ENCODE assay signal across 20 cellular contexts in the genomic region with DNA sequence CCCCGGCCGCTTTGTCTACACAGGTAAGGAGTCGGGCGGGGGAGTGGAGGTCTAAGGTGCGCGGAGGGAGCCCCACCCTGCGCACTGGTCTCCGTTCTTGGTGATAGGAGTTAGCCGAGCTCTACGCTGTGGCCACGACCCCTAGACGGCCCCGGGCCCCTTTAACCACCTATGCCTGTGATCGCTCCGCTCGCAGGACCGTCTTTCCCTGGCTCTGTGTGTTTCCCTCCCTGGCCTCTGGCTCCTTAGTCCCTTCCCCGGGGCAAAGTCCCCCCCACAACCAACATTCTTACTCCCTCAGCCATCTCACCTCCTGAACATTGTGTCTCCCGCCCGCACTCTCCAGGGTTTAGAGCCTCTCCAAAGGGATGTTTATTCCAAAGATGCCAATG. TPM values are rescaled to one million over a fixed set of nuclear protein-coding genes. Genes with fewer than 3 reads are reported as not detected.
DNase-seq lines count a peak whose midpoint lies in the region; ATAC-seq, FAIRE-seq and TF ChIP-seq lines count a peak whose summit lies in the region.
"Had no signal": no experiment of that assay in that cellular context is flagged by ENCODE, and none has a peak within 500 bp of the region (broad histone marks: within the 10 kb centered on the region; RNA-seq: fewer than 3 reads in every experiment).

No MANE protein-coding gene starts in this region.

- no peak for FAIRE-seq in D721Med (lab: Jason Lieb, UNC)
- FAIRE-seq: G401.6, GM12878 had no signal

- H3K9ac ChIP-seq in mucosa of stomach (ENCODE audit: low read length), result peak overlapping the region; percentile 17

- H3K27ac Mint-ChIP-seq in effector memory CD8-positive, alpha-beta T cell, result peak overlapping the region; percentile 4 to 33
- H3K27ac Mint-ChIP-seq: HFFc6; T-helper 1 cell treated with Interleukin-12 subunit alpha and Interleukin-12 subunit beta and Interleukin-4 antibody, amounts not matched to agents 30 μg/mL and 1 μg/mL, for 36 hours had no signal

- no peak overlapping the region for H3K4me3 ChIP-seq in mucosa of stomach (ENCODE audit: low read length)
- H3K4me3 ChIP-seq: cardiac muscle cell, GM12878 had no signal

- TF ChIP-seq CTCF in GM20000 (IDR thresholded peaks at IDR 0.05; ENCODE audit: extremely low read depth, missing control alignments) (no peak), D721Med (IDR thresholded peaks at IDR 0.05; ENCODE audit: insufficient read depth, missing control alignments) (no peak), foreskin keratinocyte (conservative IDR thresholded peaks at IDR 0.05) (no peak)

- peaks cover 23% of the 10 kb centered on the region for H3K27me3 ChIP-seq in mucosa of stomach (ENCODE audit: control insufficient read depth, insufficient read depth, low read length)
- peaks cover 95% of the 10 kb centered on the region for H3K27me3 ChIP-seq in foreskin keratinocyte

- peak; percentile 14 for DNase-seq in AG20443 (ENCODE audit: low spot score)
- peak; percentile 41 for DNase-seq in GM20000 (ENCODE audit: low spot score)
- DNase-seq in effector memory CD8-positive, alpha-beta T cell, result no peak
- no peak for DNase-seq in 8988T
- DNase-seq in midbrain (lab: John Stamatoyannopoulos, UW), result no peak
- DNase-seq in D721Med (ENCODE audit: insufficient read length, low spot score), result no peak
- DNase-seq in foreskin keratinocyte, result no peak
- DNase-seq: activated effector memory CD4-positive, alpha-beta T cell treated with Interleukin-2 at 50 U/mL for 16 hours; HFFc6; KG1; NCI-H1092; SHP77 treated with DMSO at 0.1 percent for 48 hours; stimulated activated naive CD8-positive, alpha-beta T cell treated with anti-CD3 and anti-CD28 coated beads, Interleukin-15, Interleukin-2, amounts not matched to agents 100 U/mL and 50 U/mL, for 24 hours had no signal

- H3K36me3 Mint-ChIP-seq in effector memory CD8-positive, alpha-beta T cell (ENCODE audit: insufficient read depth), result peaks cover 4% of the 10 kb centered on the region

- H3K27ac ChIP-seq in foreskin keratinocyte, result no peak overlapping the region
- H3K27ac ChIP-seq: adrenal gland, cardiac muscle cell, esophagus muscularis mucosa had no signal

- H3K9me3 ChIP-seq in mucosa of stomach (ENCODE audit: control insufficient read depth, low read length), result no peaks in the 10 kb centered on the region
- H3K9me3 ChIP-seq: adrenal gland, esophagus muscularis mucosa had no signal

- no peaks in the 10 kb centered on the region for H3K9me3 Mint-ChIP-seq in effector memory CD8-positive, alpha-beta T cell
- H3K9me3 Mint-ChIP-seq: HFFc6; T-helper 1 cell treated with Interleukin-12 subunit alpha and Interleukin-12 subunit beta and Interleukin-4 antibody, amounts not matched to agents 30 μg/mL and 1 μg/mL, for 36 hours had no signal

- H3K4me1 ChIP-seq in mucosa of stomach (ENCODE audit: control insufficient read depth, insufficient read depth, low read length) (peaks cover 31% of the 10 kb centered on the region), foreskin keratinocyte (peaks cover 7% of the 10 kb centered on the region)

- H3K27me3 Mint-ChIP-seq in effector memory CD8-positive, alpha-beta T cell, result peaks cover 0 to 8% of the 10 kb centered on the region in 2 donors

- peak overlapping the region in 1 of 2 donors; percentile 81 for H3K4me3 Mint-ChIP-seq in effector memory CD8-positive, alpha-beta T cell

- H3K36me3 ChIP-seq in mucosa of stomach (ENCODE audit: control insufficient read depth, insufficient read depth, low read length), result no peaks in the 10 kb centered on the region
- H3K36me3 ChIP-seq: adrenal gland, cardiac muscle cell, esophagus muscularis mucosa had no signal

- peaks cover 17 to 25% of the 10 kb centered on the region in 2 donors for H3K4me1 Mint-ChIP-seq in effector memory CD8-positive, alpha-beta T cell (ENCODE audit: low read depth in 2 of 2)

- ATAC-seq in effector memory CD8-positive, alpha-beta T cell (replicated peaks), result no peak
- ATAC-seq in foreskin keratinocyte, result no peak
- ATAC-seq: stimulated activated naive CD8-positive, alpha-beta T cell treated with anti-CD3 and anti-CD28 coated beads, Interleukin-15, Interleukin-2, amounts not matched to agents 100 U/mL and 50 U/mL, for 24 hours had no signal

RNA-seq across cellular contexts. Expression of a gene that starts 50.5 kb away (rescaled TPM):
- not detected in 2 replicates for total RNA-seq in foreskin keratinocyte
- not detected in 2 replicates for polyA plus RNA-seq in foreskin keratinocyte

RNA-seq across cellular contexts. Expression of a gene that starts 57.4 kb away (rescaled TPM):
- 0.46 and 0.78 TPM in 2 replicates for total RNA-seq in foreskin keratinocyte
- polyA plus RNA-seq in foreskin keratinocyte, result 0.12 and 0.22 TPM in 2 replicates
- polyA plus RNA-seq: GM12878 had no signal

Comparison
In these comparisons a context has a peak if more than half of its experiments do, and no peak if none do; other contexts are left out.
1. DNase-seq: peak in AG20443 (single experiment) and GM20000 (single experiment); none in effector memory CD8-positive, alpha-beta T cell (0 of 3), 8988T (single experiment), midbrain (single experiment), D721Med (single experiment) and foreskin keratinocyte (0 of 2).